ENCODE assay signal across 19 cellular contexts in genomic region chr5:7759257-7759871, GRCh38.
A peak's percentile ranks its signal among the peaks of the same experiment; 100 is the strongest.
DNase-seq lines count a peak whose midpoint lies in the region; ATAC-seq, FAIRE-seq and TF ChIP-seq lines count a peak whose summit lies in the region.
"Had no signal": no experiment of that assay in that cellular context is flagged by ENCODE, and none has a peak within 500 bp of the region (broad histone marks: within the 10 kb centered on the region; RNA-seq: fewer than 3 reads in every experiment).

No MANE protein-coding gene starts in this region.

- BruUV-seq in HepG2 (replicated peaks; lab: Mats Ljungman, UMichigan): no TSS peak

- TF ChIP-seq EP300 in HepG2 (IDR thresholded peaks at IDR 0.05; ENCODE audit: low read depth in 2 of 2, low read length in 2 of 2) (no peak), HepG2 (CRISPR knock-in tag; IDR thresholded peaks at IDR 0.05; ENCODE audit: borderline replicate concordance) (no peak), esophagus muscularis mucosa (IDR thresholded peaks at IDR 0.05) (no peak)

- TF ChIP-seq CTCF in HepG2 (CRISPR knock-in tag; IDR thresholded peaks at IDR 0.05) (no peak), right lobe of liver (IDR thresholded peaks at IDR 0.05) (no peak), esophagus muscularis mucosa (IDR thresholded peaks at IDR 0.05) (no peak)

- H3K4me2 ChIP-seq in HepG2 (ENCODE audit: low read depth, low read length): no peak overlapping the region

- H3K4me1 ChIP-seq in HepG2 (ENCODE audit: insufficient read depth, low read length): no peaks in the 10 kb centered on the region
- no peaks in the 10 kb centered on the region for H3K4me1 ChIP-seq in right lobe of liver
- H3K4me1 ChIP-seq in esophagus muscularis mucosa: no peaks in the 10 kb centered on the region
- H3K4me1 ChIP-seq: Peyer's patch had no signal

- H3K9me3 ChIP-seq in HepG2 (ENCODE audit: low read length): no peaks in the 10 kb centered on the region
- no peaks in the 10 kb centered on the region for H3K9me3 ChIP-seq in right lobe of liver
- H3K9me3 ChIP-seq in esophagus muscularis mucosa: no peaks in the 10 kb centered on the region
- H3K9me3 ChIP-seq: neutrophil, Peyer's patch had no signal

- no peaks in the 10 kb centered on the region for H3K79me2 ChIP-seq in HepG2 (ENCODE audit: insufficient read depth, low read length)

- H3K9ac ChIP-seq in HepG2 (ENCODE audit: insufficient read depth, low read depth, low read length): no peak overlapping the region

- FAIRE-seq in HepG2 (lab: Jason Lieb, UNC): no peak

- POLR2A ChIA-PET in HepG2 (lab: Yijun Ruan, JAX): no interaction called here

- no peak overlapping the region for H3K27ac ChIP-seq in HepG2 (ENCODE audit: extremely low read length, insufficient read depth, low read length)
- no peak overlapping the region for H3K27ac ChIP-seq in right lobe of liver
- no peak overlapping the region for H3K27ac ChIP-seq in esophagus muscularis mucosa (replicated peaks in 1 of 4)
- H3K27ac ChIP-seq: cardiac muscle cell, neutrophil, Peyer's patch had no signal

- TF ChIP-seq RAD21 in HepG2 (CRISPR knock-in tag; IDR thresholded peaks at IDR 0.05): no peak

- no peaks in the 10 kb centered on the region for H4K20me1 ChIP-seq in HepG2 (ENCODE audit: insufficient read depth, low read length)

- WGBS in HepG2 (ENCODE audit: low lambda C conversion rate): 0% methylated on average over 3 of the region's 8 CpGs
- WGBS in right lobe of liver (ENCODE audit: insufficient coverage, low coverage, low lambda C conversion rate, missing lambda C conversion rate): 53% methylated on average over 3 of the region's 8 CpGs
- WGBS in esophagus muscularis mucosa: 83% methylated on average over 8 of the region's 8 CpGs

- intact Hi-C loops in HepG2 (cut with micrococcal nuclease; ENCODE audit: unreplicated experiment) (no loop called here), right lobe of liver (cut with DNase I) (no loop called here), esophagus muscularis mucosa (cut with DNase I) (loop anchor here (5.0 kb wide), 1 partner anchor 502 kb away; no protein-coding TSS in a partner anchor)

- H2AFZ ChIP-seq in HepG2 (ENCODE audit: low read length): no peak overlapping the region

- no peaks in the 10 kb centered on the region for H3K36me3 ChIP-seq in HepG2 (replicated peaks in 1 of 2; ENCODE audit: control insufficient read depth in 1 of 2, insufficient read depth in 2 of 2, low read length in 2 of 2)
- no peaks in the 10 kb centered on the region for H3K36me3 ChIP-seq in right lobe of liver
- H3K36me3 ChIP-seq in esophagus muscularis mucosa: peaks cover 0 to 4% (median 0%) of the 10 kb centered on the region in 4 donors
- H3K36me3 ChIP-seq: cardiac muscle cell, neutrophil, Peyer's patch had no signal

- ATAC-seq in HepG2: no peak
- no peak for ATAC-seq in right lobe of liver
- no peak for ATAC-seq in GM21723 (IDR thresholded peaks at IDR 0.05; ENCODE audit: unreplicated experiment)
- no peak for ATAC-seq in GM19035 (IDR thresholded peaks at IDR 0.05; ENCODE audit: unreplicated experiment)
- ATAC-seq: activated CD4-positive, alpha-beta T cell treated with anti-CD3 and anti-CD28 coated beads for 36 hours; activated CD8-positive, alpha-beta memory T cell treated with anti-CD3 and anti-CD28 coated beads, Interleukin-2, amount 10 ng/mL, durations not matched to agents 7 days and 5 days; activated T-helper 17 cell treated with anti-CD3 and anti-CD28 coated beads, Interleukin-2, amount 50 U/mL, for 72 hours had no signal

- H3K27me3 ChIP-seq in HepG2 (ENCODE audit: control insufficient read depth in 1 of 2, insufficient read depth in 2 of 2, low read length in 2 of 2) (peaks cover 4 to 27% of the 10 kb centered on the region in 2 experiments; a peak in 4 of 5 replicates), right lobe of liver (no peaks in the 10 kb centered on the region), esophagus muscularis mucosa (no peaks in the 10 kb centered on the region)
- H3K27me3 ChIP-seq: cardiac muscle cell, Peyer's patch had no signal

- CTCF ChIA-PET in HepG2 (lab: Yijun Ruan, JAX; ENCODE audit: low intra/inter-chr PET ratio, low total read pairs): no interaction called here

- in situ Hi-C loops in HepG2 (cut with HindIII; ENCODE audit: extremely low pct_ligation_motif_present, low pct_unique_long_range_greater_than_20kb): loop anchor here (25.0 kb wide), 1 partner anchor 497 kb away; no protein-coding TSS in a partner anchor

- TF ChIP-seq POLR2A in HepG2 (IDR thresholded peaks at IDR 0.05; ENCODE audit: insufficient read depth in 1 of 2, low read depth in 2 of 2, low read length in 2 of 2) (no peak), right lobe of liver (IDR thresholded peaks at IDR 0.05) (no peak), esophagus muscularis mucosa (IDR thresholded peaks at IDR 0.05; ENCODE audit: low read depth) (no peak)

- DNase-seq in HepG2 (ENCODE audit: low spot score) (no peak), right lobe of liver (no peak), NCI-H345 treated with DMSO at 0.1 percent for 48 hours (lab: John Stamatoyannopoulos, UW; ENCODE audit: unreplicated experiment) (peak; percentile 8), esophagus muscularis mucosa (ENCODE audit: extremely low spot score) (peak; percentile 87), glomerular visceral epithelial cell (ENCODE audit: extremely low spot score) (no peak), amygdala (lab: John Stamatoyannopoulos, UW) (no peak)
- DNase-seq: activated CD4-positive, alpha-beta T cell treated with anti-CD3 and anti-CD28 coated beads for 36 hours; activated CD8-positive, alpha-beta memory T cell treated with anti-CD3 and anti-CD28 coated beads, Interleukin-2, amount 10 ng/mL, durations not matched to agents 7 days and 5 days; CD4-positive, CD25-positive, alpha-beta regulatory T cell; DND-41; erythroblast; NCI-H187 treated with DMSO at 0.1 percent for 48 hours; Peyer's patch; stimulated activated naive CD4-positive, alpha-beta T cell treated with Interleukin-2 at 50 U/mL for 16 hours had no signal

- no peak overlapping the region for H3K4me3 ChIP-seq in HepG2 (replicated peaks in 1 of 3; ENCODE audit: insufficient read depth in 1 of 3, low read depth in 2 of 3, low read length in 3 of 3)
- no peak overlapping the region for H3K4me3 ChIP-seq in right lobe of liver
- no peak overlapping the region for H3K4me3 ChIP-seq in esophagus muscularis mucosa
- H3K4me3 ChIP-seq: cardiac muscle cell, Peyer's patch had no signal

TF ChIP-seq in HepG2, 621 proteins besides CTCF, POLR2A, EP300 and RAD21 (continues in another document):
- TF ChIP-seq PRMT3 (CRISPR knock-in tag; IDR thresholded peaks at IDR 0.05; ENCODE audit: borderline replicate concordance, low read depth): no peak
- TF ChIP-seq, protein P1, sequence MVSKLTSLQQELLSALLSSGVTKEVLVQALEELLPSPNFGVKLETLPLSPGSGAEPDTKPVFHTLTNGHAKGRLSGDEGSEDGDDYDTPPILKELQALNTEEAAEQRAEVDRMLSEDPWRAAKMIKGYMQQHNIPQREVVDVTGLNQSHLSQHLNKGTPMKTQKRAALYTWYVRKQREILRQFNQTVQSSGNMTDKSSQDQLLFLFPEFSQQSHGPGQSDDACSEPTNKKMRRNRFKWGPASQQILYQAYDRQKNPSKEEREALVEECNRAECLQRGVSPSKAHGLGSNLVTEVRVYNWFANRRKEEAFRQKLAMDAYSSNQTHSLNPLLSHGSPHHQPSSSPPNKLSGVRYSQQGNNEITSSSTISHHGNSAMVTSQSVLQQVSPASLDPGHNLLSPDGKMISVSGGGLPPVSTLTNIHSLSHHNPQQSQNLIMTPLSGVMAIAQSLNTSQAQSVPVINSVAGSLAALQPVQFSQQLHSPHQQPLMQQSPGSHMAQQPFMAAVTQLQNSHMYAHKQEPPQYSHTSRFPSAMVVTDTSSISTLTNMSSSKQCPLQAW (CRISPR knock-in tag; IDR thresholded peaks at IDR 0.05): no peak
- peak; percentile 91 for TF ChIP-seq CREB1 (IDR thresholded peaks at IDR 0.05)
- no peak for TF ChIP-seq CREB1 (CRISPR knock-in tag; IDR thresholded peaks at IDR 0.05)
- no peak for TF ChIP-seq NONO (IDR thresholded peaks at IDR 0.05)
- TF ChIP-seq NONO (CRISPR knock-in tag; conservative IDR thresholded peaks at IDR 0.05): no peak
- no peak for TF ChIP-seq KLF11 (CRISPR knock-in tag; IDR thresholded peaks at IDR 0.05)
- TF ChIP-seq RXRA (CRISPR knock-in tag; IDR thresholded peaks at IDR 0.05): no peak
- TF ChIP-seq ZXDC (CRISPR knock-in tag; IDR thresholded peaks at IDR 0.05): no peak
- TF ChIP-seq GATA4 (IDR thresholded peaks at IDR 0.05; ENCODE audit: borderline replicate concordance, low read depth): no peak
- no peak for TF ChIP-seq ZNF691 (CRISPR knock-in tag; IDR thresholded peaks at IDR 0.05; ENCODE audit: borderline replicate concordance, low read depth)
- TF ChIP-seq, protein P2, sequence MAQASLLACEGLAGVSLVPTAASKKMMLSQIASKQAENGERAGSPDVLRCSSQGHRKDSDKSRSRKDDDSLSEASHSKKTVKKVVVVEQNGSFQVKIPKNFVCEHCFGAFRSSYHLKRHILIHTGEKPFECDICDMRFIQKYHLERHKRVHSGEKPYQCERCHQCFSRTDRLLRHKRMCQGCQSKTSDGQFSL (CRISPR knock-in tag; IDR thresholded peaks at IDR 0.05): no peak
- TF ChIP-seq ZNF367 (CRISPR knock-in tag; IDR thresholded peaks at IDR 0.05; ENCODE audit: borderline replicate concordance): no peak

Comparison
In these comparisons a context has a peak if more than half of its experiments do, and no peak if none do; other contexts are left out.
1. DNase-seq: peak in NCI-H345 treated with DMSO at 0.1 percent for 48 hours (single experiment) and esophagus muscularis mucosa (single experiment); none in HepG2 (single experiment), right lobe of liver (0 of 3), glomerular visceral epithelial cell (single experiment) and amygdala (0 of 56).